In the genomic region with DNA sequence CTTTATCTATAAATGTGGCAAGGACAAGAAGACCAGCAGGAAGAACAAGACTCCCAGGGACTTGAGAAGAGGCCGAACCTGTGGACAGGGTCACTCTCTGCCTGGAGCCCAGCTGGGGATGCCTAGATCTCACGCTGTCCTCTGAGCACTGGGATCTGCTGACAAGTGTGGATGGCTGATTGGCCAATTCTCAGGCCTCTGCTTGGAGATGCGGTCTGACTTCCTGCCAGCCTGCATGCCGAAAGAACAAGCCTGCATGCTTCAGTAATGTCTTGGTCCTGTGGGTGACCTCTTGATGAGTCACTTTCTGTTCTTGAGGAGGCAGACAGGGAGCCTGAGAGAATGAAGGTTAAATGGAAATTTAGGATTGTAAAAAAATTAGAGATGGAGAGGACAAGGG, we compare ENCODE assay signal across 8 cellular contexts.
DNase-seq lines count a peak whose midpoint lies in the region; ATAC-seq, FAIRE-seq and TF ChIP-seq lines count a peak whose summit lies in the region.

No MANE protein-coding gene starts in this region.

- no peak for TF ChIP-seq CTCF in right lobe of liver (IDR thresholded peaks at IDR 0.05)

- peak; percentile 84 for ATAC-seq in GM21619 (IDR thresholded peaks at IDR 0.05; ENCODE audit: unreplicated experiment)
- peak; percentile 51 for ATAC-seq in left ventricle myocardium superior
- ATAC-seq in HG03520 (IDR thresholded peaks at IDR 0.05; ENCODE audit: unreplicated experiment): no peak
- no peak for ATAC-seq in right lobe of liver

- intact Hi-C loops in left ventricle myocardium superior (cut with micrococcal nuclease): no loop called here
- intact Hi-C loops in right lobe of liver (cut with DNase I): no loop called here

- H3K9me3 ChIP-seq in right lobe of liver: no peaks in the 10 kb centered on the region

- H3K27ac ChIP-seq in right lobe of liver: no peak overlapping the region

- no peaks in the 10 kb centered on the region for H3K4me1 ChIP-seq in right lobe of liver

- peak; percentile 89 for DNase-seq in AG08396 (ENCODE audit: low spot score)
- peak; percentile 99 for DNase-seq in RCC 7860 (ENCODE audit: low spot score)
- DNase-seq in left ventricle myocardium superior: peak; percentile 46
- DNase-seq in NCI-H1417 treated with DMSO at 0.1 percent for 48 hours (lab: John Stamatoyannopoulos, UW): no peak
- no peak for DNase-seq in right lobe of liver
- no peak for DNase-seq in GM19239 (ENCODE audit: insufficient read length, low spot score)

- H3K4me3 ChIP-seq in right lobe of liver: no peak overlapping the region

- WGBS in right lobe of liver (ENCODE audit: insufficient coverage, low coverage, low lambda C conversion rate, missing lambda C conversion rate): 52% methylated on average over 3 of the region's 4 CpGs

- H3K36me3 ChIP-seq in right lobe of liver: no peaks in the 10 kb centered on the region

- no peak for TF ChIP-seq POLR2A in right lobe of liver (IDR thresholded peaks at IDR 0.05)

- no peaks in the 10 kb centered on the region for H3K27me3 ChIP-seq in right lobe of liver

- peak; percentile 99 for FAIRE-seq in RCC 7860 (lab: Jason Lieb, UNC)
- no peak for FAIRE-seq in GM19239 (lab: Jason Lieb, UNC)

Comparison
In these comparisons a context has a peak if more than half of its experiments do, and no peak if none do; other contexts are left out.
1. DNase-seq: peak in AG08396 (single experiment), RCC 7860 (single experiment) and left ventricle myocardium superior (single experiment); none in NCI-H1417 treated with DMSO at 0.1 percent for 48 hours (single experiment), right lobe of liver (0 of 3) and GM19239 (single experiment).
2. ATAC-seq: peak in GM21619 (single experiment) and left ventricle myocardium superior (single experiment); none in HG03520 (single experiment) and right lobe of liver (0 of 4).